ENCODE assay signal across 1 cellular context in the genomic region with DNA sequence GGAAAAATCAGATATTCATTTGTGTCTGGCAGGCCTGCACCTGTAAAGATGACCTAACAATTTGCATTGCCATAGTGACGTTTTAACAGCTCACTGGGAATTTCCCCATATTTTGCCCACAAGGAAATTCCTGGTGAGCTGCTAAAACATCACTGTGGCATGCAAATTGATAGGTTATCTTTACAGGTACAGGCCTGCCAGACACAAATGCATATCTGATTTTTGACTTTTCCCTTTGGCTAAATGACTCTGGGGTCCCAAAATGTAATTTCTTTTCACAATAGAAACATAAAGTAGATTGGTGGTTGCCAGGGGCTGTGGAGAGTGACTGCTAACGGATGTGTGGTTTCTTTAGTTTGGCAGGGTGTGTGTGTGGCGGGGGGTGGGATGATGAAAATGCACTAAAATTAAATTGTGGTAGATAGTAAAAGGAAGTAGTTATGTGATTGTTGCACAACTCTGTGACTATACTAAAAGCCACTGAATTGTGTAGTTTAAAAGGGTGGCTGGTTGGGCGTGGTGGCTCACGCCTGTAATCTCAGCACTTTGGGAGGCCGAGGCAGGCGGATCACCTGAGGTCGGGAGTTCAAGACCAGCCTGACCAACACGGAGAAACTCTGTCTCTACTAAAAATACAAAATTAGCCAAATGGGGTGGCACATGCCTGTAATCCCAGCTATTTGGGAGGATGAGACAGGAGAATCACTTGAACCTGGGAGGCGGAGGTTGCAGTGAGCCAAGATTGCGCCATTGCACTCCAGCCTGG.
TF ChIP-seq lines count a peak whose summit lies in the region.

No MANE protein-coding gene starts in this region.

TF ChIP-seq in K562, 482 proteins besides CTCF, POLR2A, EP300 and RAD21 (continued from another document and continues in another):
- TF ChIP-seq MEF2A (IDR thresholded peaks at IDR 0.05; ENCODE audit: control insufficient read depth, low read depth, low read length), result no peak
- 0 out of 2 replicates have a peak, but pooled peaks have one; percentile 47 for TF ChIP-seq SOX6 (IDR thresholded peaks at IDR 0.05)
- TF ChIP-seq SIRT6 (IDR thresholded peaks at IDR 0.05; ENCODE audit: low read depth, low read length), result no peak
- TF ChIP-seq, protein P1, sequence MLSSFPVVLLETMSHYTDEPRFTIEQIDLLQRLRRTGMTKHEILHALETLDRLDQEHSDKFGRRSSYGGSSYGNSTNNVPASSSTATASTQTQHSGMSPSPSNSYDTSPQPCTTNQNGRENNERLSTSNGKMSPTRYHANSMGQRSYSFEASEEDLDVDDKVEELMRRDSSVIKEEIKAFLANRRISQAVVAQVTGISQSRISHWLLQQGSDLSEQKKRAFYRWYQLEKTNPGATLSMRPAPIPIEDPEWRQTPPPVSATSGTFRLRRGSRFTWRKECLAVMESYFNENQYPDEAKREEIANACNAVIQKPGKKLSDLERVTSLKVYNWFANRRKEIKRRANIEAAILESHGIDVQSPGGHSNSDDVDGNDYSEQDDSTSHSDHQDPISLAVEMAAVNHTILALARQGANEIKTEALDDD (IDR thresholded peaks at IDR 0.05), result peak; percentile 26; the same call in 1 of the 2 replicates
- no peak for TF ChIP-seq ATF7 (IDR thresholded peaks at IDR 0.05)
- TF ChIP-seq, protein P2, sequence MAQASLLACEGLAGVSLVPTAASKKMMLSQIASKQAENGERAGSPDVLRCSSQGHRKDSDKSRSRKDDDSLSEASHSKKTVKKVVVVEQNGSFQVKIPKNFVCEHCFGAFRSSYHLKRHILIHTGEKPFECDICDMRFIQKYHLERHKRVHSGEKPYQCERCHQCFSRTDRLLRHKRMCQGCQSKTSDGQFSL (CRISPR knock-in tag; IDR thresholded peaks at IDR 0.05), result no peak
- TF ChIP-seq, protein P2 (tag; IDR thresholded peaks at IDR 0.05), result no peak
- TF ChIP-seq BRF1 (IDR thresholded peaks at IDR 0.05; ENCODE audit: borderline replicate concordance, extremely low read depth, insufficient read length), result no peak
- TF ChIP-seq LCOR (CRISPR knock-in tag; IDR thresholded peaks at IDR 0.05), result no peak
- no peak for TF ChIP-seq ZNF143 (CRISPR knock-in tag; IDR thresholded peaks at IDR 0.05)
- TF ChIP-seq, protein P3, sequence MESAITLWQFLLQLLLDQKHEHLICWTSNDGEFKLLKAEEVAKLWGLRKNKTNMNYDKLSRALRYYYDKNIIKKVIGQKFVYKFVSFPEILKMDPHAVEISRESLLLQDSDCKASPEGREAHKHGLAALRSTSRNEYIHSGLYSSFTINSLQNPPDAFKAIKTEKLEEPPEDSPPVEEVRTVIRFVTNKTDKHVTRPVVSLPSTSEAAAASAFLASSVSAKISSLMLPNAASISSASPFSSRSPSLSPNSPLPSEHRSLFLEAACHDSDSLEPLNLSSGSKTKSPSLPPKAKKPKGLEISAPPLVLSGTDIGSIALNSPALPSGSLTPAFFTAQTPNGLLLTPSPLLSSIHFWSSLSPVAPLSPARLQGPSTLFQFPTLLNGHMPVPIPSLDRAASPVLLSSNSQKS (CRISPR knock-in tag; IDR thresholded peaks at IDR 0.05), result no peak
- TF ChIP-seq, protein P4, sequence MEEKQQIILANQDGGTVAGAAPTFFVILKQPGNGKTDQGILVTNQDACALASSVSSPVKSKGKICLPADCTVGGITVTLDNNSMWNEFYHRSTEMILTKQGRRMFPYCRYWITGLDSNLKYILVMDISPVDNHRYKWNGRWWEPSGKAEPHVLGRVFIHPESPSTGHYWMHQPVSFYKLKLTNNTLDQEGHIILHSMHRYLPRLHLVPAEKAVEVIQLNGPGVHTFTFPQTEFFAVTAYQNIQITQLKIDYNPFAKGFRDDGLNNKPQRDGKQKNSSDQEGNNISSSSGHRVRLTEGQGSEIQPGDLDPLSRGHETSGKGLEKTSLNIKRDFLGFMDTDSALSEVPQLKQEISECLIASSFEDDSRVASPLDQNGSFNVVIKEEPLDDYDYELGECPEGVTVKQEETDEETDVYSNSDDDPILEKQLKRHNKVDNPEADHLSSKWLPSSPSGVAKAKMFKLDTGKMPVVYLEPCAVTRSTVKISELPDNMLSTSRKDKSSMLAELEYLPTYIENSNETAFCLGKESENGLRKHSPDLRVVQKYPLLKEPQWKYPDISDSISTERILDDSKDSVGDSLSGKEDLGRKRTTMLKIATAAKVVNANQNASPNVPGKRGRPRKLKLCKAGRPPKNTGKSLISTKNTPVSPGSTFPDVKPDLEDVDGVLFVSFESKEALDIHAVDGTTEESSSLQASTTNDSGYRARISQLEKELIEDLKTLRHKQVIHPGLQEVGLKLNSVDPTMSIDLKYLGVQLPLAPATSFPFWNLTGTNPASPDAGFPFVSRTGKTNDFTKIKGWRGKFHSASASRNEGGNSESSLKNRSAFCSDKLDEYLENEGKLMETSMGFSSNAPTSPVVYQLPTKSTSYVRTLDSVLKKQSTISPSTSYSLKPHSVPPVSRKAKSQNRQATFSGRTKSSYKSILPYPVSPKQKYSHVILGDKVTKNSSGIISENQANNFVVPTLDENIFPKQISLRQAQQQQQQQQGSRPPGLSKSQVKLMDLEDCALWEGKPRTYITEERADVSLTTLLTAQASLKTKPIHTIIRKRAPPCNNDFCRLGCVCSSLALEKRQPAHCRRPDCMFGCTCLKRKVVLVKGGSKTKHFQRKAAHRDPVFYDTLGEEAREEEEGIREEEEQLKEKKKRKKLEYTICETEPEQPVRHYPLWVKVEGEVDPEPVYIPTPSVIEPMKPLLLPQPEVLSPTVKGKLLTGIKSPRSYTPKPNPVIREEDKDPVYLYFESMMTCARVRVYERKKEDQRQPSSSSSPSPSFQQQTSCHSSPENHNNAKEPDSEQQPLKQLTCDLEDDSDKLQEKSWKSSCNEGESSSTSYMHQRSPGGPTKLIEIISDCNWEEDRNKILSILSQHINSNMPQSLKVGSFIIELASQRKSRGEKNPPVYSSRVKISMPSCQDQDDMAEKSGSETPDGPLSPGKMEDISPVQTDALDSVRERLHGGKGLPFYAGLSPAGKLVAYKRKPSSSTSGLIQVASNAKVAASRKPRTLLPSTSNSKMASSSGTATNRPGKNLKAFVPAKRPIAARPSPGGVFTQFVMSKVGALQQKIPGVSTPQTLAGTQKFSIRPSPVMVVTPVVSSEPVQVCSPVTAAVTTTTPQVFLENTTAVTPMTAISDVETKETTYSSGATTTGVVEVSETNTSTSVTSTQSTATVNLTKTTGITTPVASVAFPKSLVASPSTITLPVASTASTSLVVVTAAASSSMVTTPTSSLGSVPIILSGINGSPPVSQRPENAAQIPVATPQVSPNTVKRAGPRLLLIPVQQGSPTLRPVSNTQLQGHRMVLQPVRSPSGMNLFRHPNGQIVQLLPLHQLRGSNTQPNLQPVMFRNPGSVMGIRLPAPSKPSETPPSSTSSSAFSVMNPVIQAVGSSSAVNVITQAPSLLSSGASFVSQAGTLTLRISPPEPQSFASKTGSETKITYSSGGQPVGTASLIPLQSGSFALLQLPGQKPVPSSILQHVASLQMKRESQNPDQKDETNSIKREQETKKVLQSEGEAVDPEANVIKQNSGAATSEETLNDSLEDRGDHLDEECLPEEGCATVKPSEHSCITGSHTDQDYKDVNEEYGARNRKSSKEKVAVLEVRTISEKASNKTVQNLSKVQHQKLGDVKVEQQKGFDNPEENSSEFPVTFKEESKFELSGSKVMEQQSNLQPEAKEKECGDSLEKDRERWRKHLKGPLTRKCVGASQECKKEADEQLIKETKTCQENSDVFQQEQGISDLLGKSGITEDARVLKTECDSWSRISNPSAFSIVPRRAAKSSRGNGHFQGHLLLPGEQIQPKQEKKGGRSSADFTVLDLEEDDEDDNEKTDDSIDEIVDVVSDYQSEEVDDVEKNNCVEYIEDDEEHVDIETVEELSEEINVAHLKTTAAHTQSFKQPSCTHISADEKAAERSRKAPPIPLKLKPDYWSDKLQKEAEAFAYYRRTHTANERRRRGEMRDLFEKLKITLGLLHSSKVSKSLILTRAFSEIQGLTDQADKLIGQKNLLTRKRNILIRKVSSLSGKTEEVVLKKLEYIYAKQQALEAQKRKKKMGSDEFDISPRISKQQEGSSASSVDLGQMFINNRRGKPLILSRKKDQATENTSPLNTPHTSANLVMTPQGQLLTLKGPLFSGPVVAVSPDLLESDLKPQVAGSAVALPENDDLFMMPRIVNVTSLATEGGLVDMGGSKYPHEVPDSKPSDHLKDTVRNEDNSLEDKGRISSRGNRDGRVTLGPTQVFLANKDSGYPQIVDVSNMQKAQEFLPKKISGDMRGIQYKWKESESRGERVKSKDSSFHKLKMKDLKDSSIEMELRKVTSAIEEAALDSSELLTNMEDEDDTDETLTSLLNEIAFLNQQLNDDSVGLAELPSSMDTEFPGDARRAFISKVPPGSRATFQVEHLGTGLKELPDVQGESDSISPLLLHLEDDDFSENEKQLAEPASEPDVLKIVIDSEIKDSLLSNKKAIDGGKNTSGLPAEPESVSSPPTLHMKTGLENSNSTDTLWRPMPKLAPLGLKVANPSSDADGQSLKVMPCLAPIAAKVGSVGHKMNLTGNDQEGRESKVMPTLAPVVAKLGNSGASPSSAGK (IDR thresholded peaks at IDR 0.05), result no peak
- TF ChIP-seq, protein P5, sequence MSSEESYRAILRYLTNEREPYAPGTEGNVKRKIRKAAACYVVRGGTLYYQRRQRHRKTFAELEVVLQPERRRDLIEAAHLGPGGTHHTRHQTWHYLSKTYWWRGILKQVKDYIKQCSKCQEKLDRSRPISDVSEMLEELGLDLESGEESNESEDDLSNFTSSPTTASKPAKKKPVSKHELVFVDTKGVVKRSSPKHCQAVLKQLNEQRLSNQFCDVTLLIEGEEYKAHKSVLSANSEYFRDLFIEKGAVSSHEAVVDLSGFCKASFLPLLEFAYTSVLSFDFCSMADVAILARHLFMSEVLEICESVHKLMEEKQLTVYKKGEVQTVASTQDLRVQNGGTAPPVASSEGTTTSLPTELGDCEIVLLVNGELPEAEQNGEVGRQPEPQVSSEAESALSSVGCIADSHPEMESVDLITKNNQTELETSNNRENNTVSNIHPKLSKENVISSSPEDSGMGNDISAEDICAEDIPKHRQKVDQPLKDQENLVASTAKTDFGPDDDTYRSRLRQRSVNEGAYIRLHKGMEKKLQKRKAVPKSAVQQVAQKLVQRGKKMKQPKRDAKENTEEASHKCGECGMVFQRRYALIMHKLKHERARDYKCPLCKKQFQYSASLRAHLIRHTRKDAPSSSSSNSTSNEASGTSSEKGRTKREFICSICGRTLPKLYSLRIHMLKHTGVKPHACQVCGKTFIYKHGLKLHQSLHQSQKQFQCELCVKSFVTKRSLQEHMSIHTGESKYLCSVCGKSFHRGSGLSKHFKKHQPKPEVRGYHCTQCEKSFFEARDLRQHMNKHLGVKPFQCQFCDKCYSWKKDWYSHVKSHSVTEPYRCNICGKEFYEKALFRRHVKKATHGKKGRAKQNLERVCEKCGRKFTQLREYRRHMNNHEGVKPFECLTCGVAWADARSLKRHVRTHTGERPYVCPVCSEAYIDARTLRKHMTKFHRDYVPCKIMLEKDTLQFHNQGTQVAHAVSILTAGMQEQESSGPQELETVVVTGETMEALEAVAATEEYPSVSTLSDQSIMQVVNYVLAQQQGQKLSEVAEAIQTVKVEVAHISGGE (CRISPR knock-in tag; IDR thresholded peaks at IDR 0.05), result no peak
- TF ChIP-seq, protein P6, sequence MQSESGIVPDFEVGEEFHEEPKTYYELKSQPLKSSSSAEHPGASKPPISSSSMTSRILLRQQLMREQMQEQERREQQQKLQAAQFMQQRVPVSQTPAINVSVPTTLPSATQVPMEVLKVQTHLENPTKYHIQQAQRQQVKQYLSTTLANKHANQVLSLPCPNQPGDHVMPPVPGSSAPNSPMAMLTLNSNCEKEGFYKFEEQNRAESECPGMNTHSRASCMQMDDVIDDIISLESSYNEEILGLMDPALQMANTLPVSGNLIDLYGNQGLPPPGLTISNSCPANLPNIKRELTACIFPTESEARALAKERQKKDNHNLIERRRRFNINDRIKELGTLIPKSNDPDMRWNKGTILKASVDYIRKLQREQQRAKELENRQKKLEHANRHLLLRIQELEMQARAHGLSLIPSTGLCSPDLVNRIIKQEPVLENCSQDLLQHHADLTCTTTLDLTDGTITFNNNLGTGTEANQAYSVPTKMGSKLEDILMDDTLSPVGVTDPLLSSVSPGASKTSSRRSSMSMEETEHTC (IDR thresholded peaks at IDR 0.05), result no peak
- TF ChIP-seq POLR2B (IDR thresholded peaks at IDR 0.05; ENCODE audit: low read depth, partially characterized antibody), result no peak
- no peak for TF ChIP-seq PCBP2 (IDR thresholded peaks at IDR 0.05; ENCODE audit: low read depth, low read length, poor library complexity, severe bottlenecking)
- no peak for TF ChIP-seq CBX8 (IDR thresholded peaks at IDR 0.05; ENCODE audit: borderline replicate concordance, extremely low read depth, low read depth, low read length, poor library complexity, severe bottlenecking)
- no peak for TF ChIP-seq PML (IDR thresholded peaks at IDR 0.05; ENCODE audit: low read length)
- no peak for TF ChIP-seq NRF1 (conservative IDR thresholded peaks at IDR 0.05 in 1 of 2, IDR thresholded peaks at IDR 0.05 in 1 of 2)
- TF ChIP-seq ZFP36 (IDR thresholded peaks at IDR 0.05; ENCODE audit: low read depth, low read length, partially characterized antibody), result no peak
- TF ChIP-seq, protein P7, sequence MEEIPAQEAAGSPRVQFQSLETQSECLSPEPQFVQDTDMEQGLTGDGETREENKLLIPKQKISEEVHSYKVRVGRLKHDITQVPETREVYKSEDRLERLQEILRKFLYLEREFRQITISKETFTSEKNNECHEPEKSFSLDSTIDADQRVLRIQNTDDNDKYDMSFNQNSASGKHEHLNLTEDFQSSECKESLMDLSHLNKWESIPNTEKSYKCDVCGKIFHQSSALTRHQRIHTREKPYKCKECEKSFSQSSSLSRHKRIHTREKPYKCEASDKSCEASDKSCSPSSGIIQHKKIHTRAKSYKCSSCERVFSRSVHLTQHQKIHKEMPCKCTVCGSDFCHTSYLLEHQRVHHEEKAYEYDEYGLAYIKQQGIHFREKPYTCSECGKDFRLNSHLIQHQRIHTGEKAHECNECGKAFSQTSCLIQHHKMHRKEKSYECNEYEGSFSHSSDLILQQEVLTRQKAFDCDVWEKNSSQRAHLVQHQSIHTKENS (CRISPR knock-in tag; IDR thresholded peaks at IDR 0.05), result no peak
- TF ChIP-seq DPF2 (IDR thresholded peaks at IDR 0.05), result 0 out of 2 replicates have a peak, but pooled peaks have one; percentile 26
- no peak for TF ChIP-seq ZBTB1 (CRISPR knock-in tag; IDR thresholded peaks at IDR 0.05; ENCODE audit: borderline replicate concordance, low read depth)
- TF ChIP-seq, protein P8, sequence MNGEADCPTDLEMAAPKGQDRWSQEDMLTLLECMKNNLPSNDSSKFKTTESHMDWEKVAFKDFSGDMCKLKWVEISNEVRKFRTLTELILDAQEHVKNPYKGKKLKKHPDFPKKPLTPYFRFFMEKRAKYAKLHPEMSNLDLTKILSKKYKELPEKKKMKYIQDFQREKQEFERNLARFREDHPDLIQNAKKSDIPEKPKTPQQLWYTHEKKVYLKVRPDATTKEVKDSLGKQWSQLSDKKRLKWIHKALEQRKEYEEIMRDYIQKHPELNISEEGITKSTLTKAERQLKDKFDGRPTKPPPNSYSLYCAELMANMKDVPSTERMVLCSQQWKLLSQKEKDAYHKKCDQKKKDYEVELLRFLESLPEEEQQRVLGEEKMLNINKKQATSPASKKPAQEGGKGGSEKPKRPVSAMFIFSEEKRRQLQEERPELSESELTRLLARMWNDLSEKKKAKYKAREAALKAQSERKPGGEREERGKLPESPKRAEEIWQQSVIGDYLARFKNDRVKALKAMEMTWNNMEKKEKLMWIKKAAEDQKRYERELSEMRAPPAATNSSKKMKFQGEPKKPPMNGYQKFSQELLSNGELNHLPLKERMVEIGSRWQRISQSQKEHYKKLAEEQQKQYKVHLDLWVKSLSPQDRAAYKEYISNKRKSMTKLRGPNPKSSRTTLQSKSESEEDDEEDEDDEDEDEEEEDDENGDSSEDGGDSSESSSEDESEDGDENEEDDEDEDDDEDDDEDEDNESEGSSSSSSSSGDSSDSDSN (IDR thresholded peaks at IDR 0.05; ENCODE audit: borderline replicate concordance in 1 of 2, low read depth in 2 of 2, low read length in 2 of 2), result no peak
- TF ChIP-seq YBX1 (IDR thresholded peaks at IDR 0.05), result no peak
- TF ChIP-seq ZC3H4 (CRISPR knock-in tag; IDR thresholded peaks at IDR 0.05; ENCODE audit: borderline replicate concordance), result no peak
